6 cellular contexts compared by ENCODE assay signal in the genomic region with DNA sequence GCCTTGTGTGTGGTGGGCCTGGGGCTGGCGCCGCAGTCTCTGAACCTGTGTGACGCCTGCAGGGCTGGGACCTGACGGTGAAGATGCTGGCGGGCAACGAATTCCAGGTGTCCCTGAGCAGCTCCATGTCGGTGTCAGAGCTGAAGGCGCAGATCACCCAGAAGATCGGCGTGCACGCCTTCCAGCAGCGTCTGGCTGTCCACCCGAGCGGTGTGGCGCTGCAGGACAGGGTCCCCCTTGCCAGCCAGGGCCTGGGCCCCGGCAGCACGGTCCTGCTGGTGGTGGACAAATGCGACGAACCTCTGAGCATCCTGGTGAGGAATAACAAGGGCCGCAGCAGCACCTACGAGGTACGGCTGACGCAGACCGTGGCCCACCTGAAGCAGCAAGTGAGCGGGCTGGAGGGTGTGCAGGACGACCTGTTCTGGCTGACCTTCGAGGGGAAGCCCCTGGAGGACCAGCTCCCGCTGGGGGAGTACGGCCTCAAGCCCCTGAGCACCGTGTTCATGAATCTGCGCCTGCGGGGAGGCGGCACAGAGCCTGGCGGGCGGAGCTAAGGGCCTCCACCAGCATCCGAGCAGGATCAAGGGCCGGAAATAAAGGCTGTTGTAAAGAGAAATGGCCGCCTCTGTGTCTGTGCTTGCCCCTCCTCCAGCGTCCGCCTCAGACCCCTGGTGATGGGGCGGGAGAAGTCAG. TPM values are rescaled to one million over a fixed set of nuclear protein-coding genes. Genes with fewer than 3 reads are reported as not detected.
DNase-seq lines count a peak whose midpoint lies in the region.

No MANE protein-coding gene starts in this region.

- peak overlapping the region; percentile 90 to 98 for H3K18ac ChIP-seq in mesenchymal stem cell (ENCODE audit: low read depth in 1 of 2, low read length in 2 of 2)

- H3K14ac ChIP-seq in mesenchymal stem cell (ENCODE audit: low read length in 2 of 2): peak overlapping the region in 1 of 2 experiments; percentile 96

- H3K79me1 ChIP-seq in mesenchymal stem cell (replicated peaks; ENCODE audit: low read length, poor library complexity, severe bottlenecking): peaks cover 17% of the 10 kb centered on the region

- peak overlapping the region; percentile 80 to 96 for H2BK12ac ChIP-seq in mesenchymal stem cell (ENCODE audit: low read length in 2 of 2)

- H3K27me3 Mint-ChIP-seq in activated naive CD4-positive, alpha-beta T cell treated with anti-CD3 and anti-CD28 coated beads, Interleukin-2, amount 10 ng/mL, durations not matched to agents 7 days and 5 days: peaks cover 8% of the 10 kb centered on the region

- in situ Hi-C loops in ACHN (cut with HindIII; ENCODE audit: low pct_ligation_motif_present, low pct_unique_long_range_greater_than_20kb, low sequenced_read_pairs): no loop called here

- H3K36me3 ChIP-seq in HUES48 (ENCODE audit: control insufficient read depth, insufficient read depth, low read length) (no peaks in the 10 kb centered on the region), mesenchymal stem cell (ENCODE audit: control insufficient read depth in 1 of 2, insufficient read depth in 2 of 2, low read depth in 1 of 2, low read length in 2 of 2) (peaks cover 0 to 5% of the 10 kb centered on the region in 2 experiments)

- no peak overlapping the region for H3K27ac ChIP-seq in HUES48 (ENCODE audit: low read depth, low read length)
- H3K27ac ChIP-seq in mesenchymal stem cell (ENCODE audit: low read length, poor library complexity, severe bottlenecking): no peak overlapping the region

- no peaks in the 10 kb centered on the region for H3K9me3 Mint-ChIP-seq in activated naive CD4-positive, alpha-beta T cell treated with anti-CD3 and anti-CD28 coated beads, Interleukin-2, amount 10 ng/mL, durations not matched to agents 7 days and 5 days

- peak overlapping the region; percentile 95 for H3K27ac Mint-ChIP-seq in activated naive CD4-positive, alpha-beta T cell treated with anti-CD3 and anti-CD28 coated beads, Interleukin-2, amount 10 ng/mL, durations not matched to agents 7 days and 5 days

- H3K4me1 ChIP-seq in HUES48 (ENCODE audit: control insufficient read depth, insufficient read depth, low read length) (peaks cover 16% of the 10 kb centered on the region; the same call in 1 of the 2 replicates), mesenchymal stem cell (ENCODE audit: control insufficient read depth, insufficient read depth, low read depth, low read length) (peaks cover 19% of the 10 kb centered on the region)

- peak; percentile 52 for DNase-seq in activated naive CD4-positive, alpha-beta T cell treated with anti-CD3 and anti-CD28 coated beads, Interleukin-2, amount 10 ng/mL, durations not matched to agents 7 days and 5 days
- DNase-seq in mesenchymal stem cell: peak; percentile 14
- DNase-seq in MV-4-11 (lab: John Stamatoyannopoulos, UW): no peak
- no peak for DNase-seq in ACHN
- no peak for DNase-seq in ureter (ENCODE audit: low spot score)

- peak overlapping the region in 1 of 2 experiments; percentile 92 for H3K23ac ChIP-seq in mesenchymal stem cell (ENCODE audit: low read length in 2 of 2)

- H3K9ac ChIP-seq in HUES48 (ENCODE audit: low read depth, low read length) (peak overlapping the region; percentile 64; the same call in 1 of the 2 replicates), mesenchymal stem cell (ENCODE audit: low read length) (peak overlapping the region; percentile 95)

- peaks cover 22% of the 10 kb centered on the region for H3K36me3 Mint-ChIP-seq in activated naive CD4-positive, alpha-beta T cell treated with anti-CD3 and anti-CD28 coated beads, Interleukin-2, amount 10 ng/mL, durations not matched to agents 7 days and 5 days

- H3K4me2 ChIP-seq in mesenchymal stem cell (ENCODE audit: low read length, poor library complexity, severe bottlenecking): peak overlapping the region; percentile 95

- H4K91ac ChIP-seq in mesenchymal stem cell (ENCODE audit: low read length): peak overlapping the region; percentile 99

- no peak overlapping the region for H2BK120ac ChIP-seq in mesenchymal stem cell (ENCODE audit: low read depth, low read length)

- no peaks in the 10 kb centered on the region for H3K9me3 ChIP-seq in HUES48 (ENCODE audit: control insufficient read depth, insufficient read depth, low read length)
- no peaks in the 10 kb centered on the region for H3K9me3 ChIP-seq in mesenchymal stem cell (ENCODE audit: control insufficient read depth, low read length)

- H3K4me3 Mint-ChIP-seq in activated naive CD4-positive, alpha-beta T cell treated with anti-CD3 and anti-CD28 coated beads, Interleukin-2, amount 10 ng/mL, durations not matched to agents 7 days and 5 days: peak overlapping the region; percentile 86

- CTCF ChIA-PET in activated naive CD4-positive, alpha-beta T cell treated with anti-CD3 and anti-CD28 coated beads, Interleukin-2, amount 10 ng/mL, durations not matched to agents 7 days and 5 days (lab: Charles Lee): interaction anchor here (0.6 to 2.9 kb wide), 7 partner anchors 11 to 358 kb away, joined by 3 to 17 read pairs (median 8); no protein-coding TSS in a partner anchor

- H2AK5ac ChIP-seq in mesenchymal stem cell (ENCODE audit: low read length, severe bottlenecking): peak overlapping the region; percentile 25

- peak overlapping the region; percentile 88 to 95 for H3K4ac ChIP-seq in mesenchymal stem cell (ENCODE audit: low read depth in 1 of 2, low read length in 2 of 2)

- no peak overlapping the region for H2BK15ac ChIP-seq in mesenchymal stem cell (ENCODE audit: low read depth, poor library complexity, severe bottlenecking)

- H2BK5ac ChIP-seq in mesenchymal stem cell (ENCODE audit: low read depth, low read length, poor library complexity, severe bottlenecking): no peak overlapping the region

- peak overlapping the region; percentile 98 for H4K8ac ChIP-seq in mesenchymal stem cell (ENCODE audit: low read length)

- 80% methylated on average over 40 of the region's 41 CpGs for WGBS in mesenchymal stem cell

- H3K4me3 ChIP-seq in HUES48 (ENCODE audit: low read depth, low read length) (peak overlapping the region; percentile 77), mesenchymal stem cell (ENCODE audit: insufficient read depth in 1 of 2, low read depth in 1 of 2, low read length in 2 of 2) (peak overlapping the region; percentile 65 to 98)

- H2AFZ ChIP-seq in mesenchymal stem cell (ENCODE audit: low read depth, low read length): peak overlapping the region; percentile 48

- H3K4me1 Mint-ChIP-seq in activated naive CD4-positive, alpha-beta T cell treated with anti-CD3 and anti-CD28 coated beads, Interleukin-2, amount 10 ng/mL, durations not matched to agents 7 days and 5 days: peaks cover 44% of the 10 kb centered on the region

- no peaks in the 10 kb centered on the region for H3K27me3 ChIP-seq in HUES48 (ENCODE audit: control insufficient read depth, insufficient read depth, low read length)
- no peaks in the 10 kb centered on the region for H3K27me3 ChIP-seq in mesenchymal stem cell (ENCODE audit: control insufficient read depth in 1 of 2, insufficient read depth in 1 of 2, low read length in 2 of 2)

RNA-seq across cellular contexts. Expression of a gene that starts 0.8 kb away (rescaled TPM):
- 70.3 TPM for polyA plus RNA-seq in mesenchymal stem cell (2013, experiment 1 of 2)
- 75.0 TPM for polyA plus RNA-seq in mesenchymal stem cell (2013, experiment 2 of 2)
- total RNA-seq in ureter: 14.9 TPM

RNA-seq across cellular contexts. Expression of a gene that starts 5.8 kb away (rescaled TPM):
- polyA plus RNA-seq in mesenchymal stem cell (2013, experiment 1 of 2): 64.9 TPM
- 62.3 TPM for polyA plus RNA-seq in mesenchymal stem cell (2013, experiment 2 of 2)
- 227 TPM for total RNA-seq in ureter

RNA-seq across cellular contexts. Expression of a gene that starts 14.2 kb away (rescaled TPM):
- 28.5 TPM for polyA plus RNA-seq in mesenchymal stem cell (2013, experiment 1 of 2)
- polyA plus RNA-seq in mesenchymal stem cell (2013, experiment 2 of 2): 25.8 TPM
- total RNA-seq in ureter: 63.6 TPM

RNA-seq across cellular contexts. Expression of a gene that starts 32.2 kb away (rescaled TPM):
- polyA plus RNA-seq in mesenchymal stem cell (2013, experiment 1 of 2): not detected
- not detected for polyA plus RNA-seq in mesenchymal stem cell (2013, experiment 2 of 2)
- total RNA-seq in ureter: 0.10 TPM

RNA-seq across cellular contexts. Expression of a gene that starts 47.8 kb away (rescaled TPM):
- 0.75 TPM for polyA plus RNA-seq in mesenchymal stem cell (2013, experiment 1 of 2)
- polyA plus RNA-seq in mesenchymal stem cell (2013, experiment 2 of 2): 0.60 TPM
- 28.5 TPM for total RNA-seq in ureter

Comparison
In these comparisons a context has a peak if more than half of its experiments do, and no peak if none do; other contexts are left out.
1. DNase-seq: peak in activated naive CD4-positive, alpha-beta T cell treated with anti-CD3 and anti-CD28 coated beads, Interleukin-2, amount 10 ng/mL, durations not matched to agents 7 days and 5 days (single experiment) and mesenchymal stem cell (single experiment); none in MV-4-11 (single experiment), ACHN (single experiment) and ureter (single experiment).